8 cellular contexts compared by ENCODE assay signal in genomic region chr3:86774082-86774691, GRCh38.
DNase-seq lines count a peak whose midpoint lies in the region; ATAC-seq, FAIRE-seq and TF ChIP-seq lines count a peak whose summit lies in the region.

No MANE protein-coding gene starts in this region.

- peaks cover 21% of the 10 kb centered on the region for H3K4me1 Mint-ChIP-seq in osteocyte (ENCODE audit: unreplicated experiment)
- H3K4me1 Mint-ChIP-seq in activated T-helper 2 cell treated with anti-CD3 and anti-CD28 coated beads, Interferon-gamma antibody, Interleukin-2, Interleukin-4, amounts not matched to agents 10 μg/mL and 5 μg/mL and 100 μg/mL, durations not matched to agents 14 hours and 24 hours and 36 hours (ENCODE audit: low read depth): no peaks in the 10 kb centered on the region

- intact Hi-C loops in cardiac septum (cut with DNase I): no loop called here
- intact Hi-C loops in activated T-helper 2 cell treated with anti-CD3 and anti-CD28 coated beads, Interferon-gamma antibody, Interleukin-2, Interleukin-4, amounts not matched to agents 10 μg/mL and 5 μg/mL and 100 μg/mL, durations not matched to agents 14 hours and 24 hours and 36 hours (cut with micrococcal nuclease): loop anchor here (2.0 kb wide), 1 partner anchor 395 kb away; no protein-coding TSS in a partner anchor

- DNase-seq in cardiac muscle cell (ENCODE audit: low read depth in 1 of 2, low spot score in 1 of 2): peak; percentile 52 to 65
- no peak for DNase-seq in cardiac septum (ENCODE audit: low spot score)
- peak; percentile 18 for DNase-seq in NCI-H2227 treated with DMSO at 0.1 percent for 48 hours (lab: John Stamatoyannopoulos, UW)
- DNase-seq in bronchial epithelial cell (ENCODE audit: low read depth): peak; percentile 51
- DNase-seq in osteocyte (ENCODE audit: extremely low spot score, unreplicated experiment): no peak
- DNase-seq in activated T-helper 2 cell treated with anti-CD3 and anti-CD28 coated beads, Interferon-gamma antibody, Interleukin-2, Interleukin-4, amounts not matched to agents 10 μg/mL and 5 μg/mL and 100 μg/mL, durations not matched to agents 14 hours and 24 hours and 36 hours (ENCODE audit: low spot score): no peak

- H3K4me3 Mint-ChIP-seq in osteocyte (ENCODE audit: unreplicated experiment): no peak overlapping the region
- no peak overlapping the region for H3K4me3 Mint-ChIP-seq in activated T-helper 2 cell treated with anti-CD3 and anti-CD28 coated beads, Interferon-gamma antibody, Interleukin-2, Interleukin-4, amounts not matched to agents 10 μg/mL and 5 μg/mL and 100 μg/mL, durations not matched to agents 14 hours and 24 hours and 36 hours (ENCODE audit: low read depth)

- H3K27ac Mint-ChIP-seq in osteocyte (ENCODE audit: unreplicated experiment): no peak overlapping the region
- no peak overlapping the region for H3K27ac Mint-ChIP-seq in activated T-helper 2 cell treated with anti-CD3 and anti-CD28 coated beads, Interferon-gamma antibody, Interleukin-2, Interleukin-4, amounts not matched to agents 10 μg/mL and 5 μg/mL and 100 μg/mL, durations not matched to agents 14 hours and 24 hours and 36 hours

- ATAC-seq in GM21825 (IDR thresholded peaks at IDR 0.05; ENCODE audit: unreplicated experiment) (no peak), GM18519 (IDR thresholded peaks at IDR 0.05; ENCODE audit: low FRiP score, unreplicated experiment) (no peak)

- H3K9me3 Mint-ChIP-seq in osteocyte (ENCODE audit: unreplicated experiment): peaks cover under 1% of the 10 kb centered on the region
- H3K9me3 Mint-ChIP-seq in activated T-helper 2 cell treated with anti-CD3 and anti-CD28 coated beads, Interferon-gamma antibody, Interleukin-2, Interleukin-4, amounts not matched to agents 10 μg/mL and 5 μg/mL and 100 μg/mL, durations not matched to agents 14 hours and 24 hours and 36 hours: no peaks in the 10 kb centered on the region

- TF ChIP-seq CTCF in cardiac muscle cell (IDR thresholded peaks at IDR 0.05; ENCODE audit: low read depth, low read length) (peak; percentile 46), bronchial epithelial cell (IDR thresholded peaks at IDR 0.05; ENCODE audit: insufficient read depth, low read length, severe bottlenecking) (no peak), osteocyte (IDR thresholded peaks at IDR 0.05) (peak; percentile 69)

- no peaks in the 10 kb centered on the region for H3K36me3 Mint-ChIP-seq in osteocyte (ENCODE audit: unreplicated experiment)
- H3K36me3 Mint-ChIP-seq in activated T-helper 2 cell treated with anti-CD3 and anti-CD28 coated beads, Interferon-gamma antibody, Interleukin-2, Interleukin-4, amounts not matched to agents 10 μg/mL and 5 μg/mL and 100 μg/mL, durations not matched to agents 14 hours and 24 hours and 36 hours (ENCODE audit: low read depth): no peaks in the 10 kb centered on the region

- H3K9me3 ChIP-seq in cardiac muscle cell (ENCODE audit: low read depth): no peaks in the 10 kb centered on the region

- peaks cover 2% of the 10 kb centered on the region for H3K27me3 Mint-ChIP-seq in osteocyte (ENCODE audit: unreplicated experiment)
- H3K27me3 Mint-ChIP-seq in activated T-helper 2 cell treated with anti-CD3 and anti-CD28 coated beads, Interferon-gamma antibody, Interleukin-2, Interleukin-4, amounts not matched to agents 10 μg/mL and 5 μg/mL and 100 μg/mL, durations not matched to agents 14 hours and 24 hours and 36 hours (ENCODE audit: low read depth): no peaks in the 10 kb centered on the region

- H3K4me1 ChIP-seq in cardiac muscle cell (ENCODE audit: low read depth): no peaks in the 10 kb centered on the region

- no peak overlapping the region for H3K27ac ChIP-seq in cardiac muscle cell

- H3K4me3 ChIP-seq in cardiac muscle cell (no peak overlapping the region), bronchial epithelial cell (ENCODE audit: low read depth, low read length) (no peak overlapping the region)

- FAIRE-seq in bronchial epithelial cell (lab: Jason Lieb, UNC): no peak

- H3K27me3 ChIP-seq in cardiac muscle cell (no peaks in the 10 kb centered on the region), bronchial epithelial cell (ENCODE audit: control insufficient read depth, insufficient read depth, low read length) (no peaks in the 10 kb centered on the region)

- H3K36me3 ChIP-seq in cardiac muscle cell (no peaks in the 10 kb centered on the region), bronchial epithelial cell (ENCODE audit: control insufficient read depth, insufficient read depth, low read length) (no peaks in the 10 kb centered on the region)

Comparison
In these comparisons a context has a peak if more than half of its experiments do, and no peak if none do; other contexts are left out.
1. DNase-seq: peak in cardiac muscle cell (2 of 2), NCI-H2227 treated with DMSO at 0.1 percent for 48 hours (single experiment) and bronchial epithelial cell (single experiment); none in cardiac septum (single experiment), osteocyte (single experiment) and activated T-helper 2 cell treated with anti-CD3 and anti-CD28 coated beads, Interferon-gamma antibody, Interleukin-2, Interleukin-4, amounts not matched to agents 10 μg/mL and 5 μg/mL and 100 μg/mL, durations not matched to agents 14 hours and 24 hours and 36 hours (single experiment).